Comparison of ENCODE assay signal across 36 cellular contexts in the genomic region with DNA sequence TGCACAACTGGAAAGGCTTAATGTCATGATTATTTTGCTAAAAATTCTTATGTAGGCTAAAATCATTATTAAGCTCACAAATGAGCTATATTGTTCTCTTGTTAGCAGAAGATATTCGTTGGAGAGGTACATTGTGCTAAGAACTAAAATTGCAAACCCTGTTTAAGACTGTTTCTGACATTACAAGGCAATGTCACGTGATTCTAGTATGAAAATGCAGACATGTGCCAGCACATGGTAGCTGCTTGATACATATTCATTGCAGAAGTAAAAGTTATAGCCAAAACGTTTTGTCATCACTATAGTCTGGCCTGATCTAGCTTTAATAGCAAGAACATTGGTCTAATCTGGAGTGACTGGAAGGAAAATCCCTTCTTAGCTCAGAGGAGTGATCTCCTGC.
"Had no signal": no experiment of that assay in that cellular context is flagged by ENCODE, and none has a peak within 500 bp of the region (broad histone marks: within the 10 kb centered on the region; RNA-seq: fewer than 3 reads in every experiment).

No MANE protein-coding gene starts in this region.

- H3K4me1 Mint-ChIP-seq: activated B cell treated with CpG ODN at 0.5 μM for 24 hours; activated CD4-positive, alpha-beta T cell treated with anti-CD3 and anti-CD28 coated beads, Interleukin-2, amount 10 ng/mL, durations not matched to agents 24 days and 14 days; activated naive CD8-positive, alpha-beta T cell treated with anti-CD3 and anti-CD28 coated beads for 36 hours; activated T-helper 17 cell treated with anti-CD3 and anti-CD28 coated beads, Interleukin-2, amount 50 U/mL, for 72 hours had no signal

- ATAC-seq: activated CD8-positive, alpha-beta T cell treated with anti-CD3 and anti-CD28 coated beads for 36 hours; activated naive CD4-positive, alpha-beta T cell treated with anti-CD3 and anti-CD28 coated beads, Interleukin-2, amount 50 U/mL, for 72 hours; activated T-cell treated with anti-CD3 and anti-CD28 coated beads, Interleukin-2, amount 50 U/mL, for 4 hours; activated T-cell treated with anti-CD3 and anti-CD28 coated beads, Interleukin-2, amount 50 U/mL, for 72 hours; activated T-helper 17 cell treated with anti-CD3 and anti-CD28 coated beads, Interleukin-2, amount 50 U/mL, for 72 hours; body of pancreas had no signal

- H3K4me3 ChIP-seq: adrenal gland, body of pancreas, breast epithelium had no signal

- FAIRE-seq: astrocyte, TTC549 had no signal

- H3K4me3 Mint-ChIP-seq: activated B cell treated with CpG ODN at 0.5 μM for 24 hours; activated CD4-positive, alpha-beta memory T cell treated with anti-CD3 and anti-CD28 coated beads for 36 hours; activated CD4-positive, alpha-beta T cell treated with anti-CD3 and anti-CD28 coated beads, Interleukin-2, amount 10 ng/mL, durations not matched to agents 24 days and 14 days; activated CD8-positive, alpha-beta T cell treated with anti-CD3 and anti-CD28 coated beads for 36 hours; activated naive CD4-positive, alpha-beta T cell treated with anti-CD3 and anti-CD28 coated beads for 36 hours; activated naive CD8-positive, alpha-beta T cell treated with anti-CD3 and anti-CD28 coated beads for 36 hours; activated T-cell treated with anti-CD3 and anti-CD28 coated beads, Interleukin-2, amount 50 U/mL, for 4 hours; activated T-cell treated with anti-CD3 and anti-CD28 coated beads, Interleukin-2, amount 50 U/mL, for 72 hours; activated T-helper 1 cell treated with anti-CD3 and anti-CD28 coated beads, Interleukin-12 subunit alpha, Interleukin-12 subunit beta, Interleukin-2, Interleukin-4 antibody, amounts not matched to agents 30 ng/mL and 10 ng/mL and 1 ng/mL, durations not matched to agents 14 hours and 24 hours and 36 hours; activated T-helper 17 cell treated with anti-CD3 and anti-CD28 coated beads, Interleukin-2, amount 50 U/mL, for 72 hours; T-helper 1 cell treated with Interleukin-12 subunit alpha and Interleukin-12 subunit beta and Interleukin-4 antibody, amounts not matched to agents 30 μg/mL and 1 μg/mL, for 36 hours; T-helper 2 cell treated with Interferon-gamma antibody and Interleukin-4, amounts not matched to agents 5 μg/mL and 100 μg/mL, for 36 hours had no signal

- H3K27me3 Mint-ChIP-seq: activated B cell treated with CpG ODN at 0.5 μM for 24 hours; activated CD4-positive, alpha-beta T cell treated with anti-CD3 and anti-CD28 coated beads, Interleukin-2, amount 10 ng/mL, durations not matched to agents 24 days and 14 days; activated CD8-positive, alpha-beta T cell treated with anti-CD3 and anti-CD28 coated beads for 36 hours; activated naive CD8-positive, alpha-beta T cell treated with anti-CD3 and anti-CD28 coated beads for 36 hours had no signal

- H3K27ac Mint-ChIP-seq: activated B cell treated with CpG ODN at 0.5 μM for 24 hours; activated CD4-positive, alpha-beta memory T cell treated with anti-CD3 and anti-CD28 coated beads for 36 hours; activated CD4-positive, alpha-beta T cell treated with anti-CD3 and anti-CD28 coated beads, Interleukin-2, amount 10 ng/mL, durations not matched to agents 24 days and 14 days; activated CD8-positive, alpha-beta T cell treated with anti-CD3 and anti-CD28 coated beads for 36 hours; activated naive CD4-positive, alpha-beta T cell treated with anti-CD3 and anti-CD28 coated beads for 36 hours; activated naive CD4-positive, alpha-beta T cell treated with anti-CD3 and anti-CD28 coated beads, Interleukin-2, amount 50 U/mL, for 72 hours; activated T-cell treated with anti-CD3 and anti-CD28 coated beads, Interleukin-2, amount 50 U/mL, for 72 hours; activated T-helper 1 cell treated with anti-CD3 and anti-CD28 coated beads, Interleukin-12 subunit alpha, Interleukin-12 subunit beta, Interleukin-2, Interleukin-4 antibody, amounts not matched to agents 30 ng/mL and 10 ng/mL and 1 ng/mL, durations not matched to agents 14 hours and 24 hours and 36 hours; activated T-helper 17 cell treated with anti-CD3 and anti-CD28 coated beads, Interleukin-2, amount 50 U/mL, for 72 hours; T-helper 1 cell treated with Interleukin-12 subunit alpha and Interleukin-12 subunit beta and Interleukin-4 antibody, amounts not matched to agents 30 μg/mL and 1 μg/mL, for 36 hours; T-helper 2 cell treated with Interferon-gamma antibody and Interleukin-4, amounts not matched to agents 5 μg/mL and 100 μg/mL, for 36 hours had no signal

- H3K9me3 ChIP-seq: adrenal gland, body of pancreas, breast epithelium had no signal

- H3K9me3 Mint-ChIP-seq: activated B cell treated with CpG ODN at 0.5 μM for 24 hours; activated CD4-positive, alpha-beta memory T cell treated with anti-CD3 and anti-CD28 coated beads for 36 hours; activated CD8-positive, alpha-beta T cell treated with anti-CD3 and anti-CD28 coated beads for 36 hours; activated naive CD4-positive, alpha-beta T cell treated with anti-CD3 and anti-CD28 coated beads for 36 hours; activated T-cell treated with anti-CD3 and anti-CD28 coated beads, Interleukin-2, amount 50 U/mL, for 4 hours; activated T-helper 1 cell treated with anti-CD3 and anti-CD28 coated beads, Interleukin-12 subunit alpha, Interleukin-12 subunit beta, Interleukin-2, Interleukin-4 antibody, amounts not matched to agents 30 ng/mL and 10 ng/mL and 1 ng/mL, durations not matched to agents 14 hours and 24 hours and 36 hours; activated T-helper 17 cell treated with anti-CD3 and anti-CD28 coated beads, Interleukin-2, amount 50 U/mL, for 72 hours; T-helper 1 cell treated with Interleukin-12 subunit alpha and Interleukin-12 subunit beta and Interleukin-4 antibody, amounts not matched to agents 30 μg/mL and 1 μg/mL, for 36 hours; T-helper 2 cell treated with Interferon-gamma antibody and Interleukin-4, amounts not matched to agents 5 μg/mL and 100 μg/mL, for 36 hours had no signal

- H3K27ac ChIP-seq: adrenal gland, body of pancreas, brain microvascular endothelial cell, breast epithelium, VCaP had no signal

- H3K36me3 ChIP-seq: adrenal gland, brain microvascular endothelial cell, breast epithelium had no signal

- H3K36me3 Mint-ChIP-seq: activated CD4-positive, alpha-beta memory T cell treated with anti-CD3 and anti-CD28 coated beads for 36 hours; activated naive CD4-positive, alpha-beta T cell treated with anti-CD3 and anti-CD28 coated beads, Interleukin-2, amount 50 U/mL, for 72 hours; activated naive CD8-positive, alpha-beta T cell treated with anti-CD3 and anti-CD28 coated beads for 36 hours had no signal

- DNase-seq: activated B cell treated with CpG ODN at 0.5 μM for 24 hours; activated CD4-positive, alpha-beta memory T cell treated with anti-CD3 and anti-CD28 coated beads for 36 hours; activated CD4-positive, alpha-beta T cell treated with anti-CD3 and anti-CD28 coated beads for 4 hours; activated CD4-positive, alpha-beta T cell treated with anti-CD3 and anti-CD28 coated beads, Interleukin-2, amount 10 ng/mL, durations not matched to agents 24 days and 14 days; activated CD4-positive, alpha-beta T cell treated with anti-CD3 and anti-CD28 coated beads, Interleukin-2, amount 50 U/mL, for 1 hour; activated CD4-positive, alpha-beta T cell treated with anti-CD3 and anti-CD28 coated beads, Interleukin-2, amount 50 U/mL, for 4 hours; activated CD4-positive, CD25-positive, alpha-beta regulatory T cell treated with anti-CD3 and anti-CD28 coated beads, Interleukin-2, amount 50 U/mL, for 72 hours; activated CD8-positive, alpha-beta memory T cell treated with anti-CD3 and anti-CD28 coated beads, Interleukin-2, amount 50 U/mL, for 4 hours; activated CD8-positive, alpha-beta T cell treated with anti-CD3 and anti-CD28 coated beads for 36 hours; activated effector memory CD4-positive, alpha-beta T cell treated with anti-CD3 and anti-CD28 coated beads, Interleukin-2, amount 50 U/mL, for 16 hours; activated gamma-delta T cell treated with Interleukin-2 at 50 U/mL for 16 hours; activated naive CD4-positive, alpha-beta T cell; activated naive CD4-positive, alpha-beta T cell treated with anti-CD3 and anti-CD28 coated beads for 36 hours; activated naive CD4-positive, alpha-beta T cell treated with anti-CD3 and anti-CD28 coated beads, Interleukin-2, amount 50 U/mL, for 16 hours; activated naive CD8-positive, alpha-beta T cell treated with anti-CD3 and anti-CD28 coated beads for 36 hours; activated T-cell treated with anti-CD3 and anti-CD28 coated beads for 4 hours; activated T-cell treated with anti-CD3 and anti-CD28 coated beads, Interleukin-2, amount 50 U/mL, for 1 hour; activated T-cell treated with anti-CD3 and anti-CD28 coated beads, Interleukin-2, amount 50 U/mL, for 4 hours; activated T-cell treated with anti-CD3 and anti-CD28 coated beads, Interleukin-2, amount 50 U/mL, for 72 hours; adrenal gland; amniotic stem cell; aorta; body of pancreas; brain microvascular endothelial cell; central memory CD4-positive, alpha-beta T cell; T-helper 2 cell; T-helper 9 cell had no signal

- H3K4me1 ChIP-seq: adrenal gland, body of pancreas, breast epithelium had no signal

- H3K27me3 ChIP-seq: adrenal gland, body of pancreas, brain microvascular endothelial cell, breast epithelium had no signal
